2 cellular contexts compared by ENCODE assay signal in the genomic region with DNA sequence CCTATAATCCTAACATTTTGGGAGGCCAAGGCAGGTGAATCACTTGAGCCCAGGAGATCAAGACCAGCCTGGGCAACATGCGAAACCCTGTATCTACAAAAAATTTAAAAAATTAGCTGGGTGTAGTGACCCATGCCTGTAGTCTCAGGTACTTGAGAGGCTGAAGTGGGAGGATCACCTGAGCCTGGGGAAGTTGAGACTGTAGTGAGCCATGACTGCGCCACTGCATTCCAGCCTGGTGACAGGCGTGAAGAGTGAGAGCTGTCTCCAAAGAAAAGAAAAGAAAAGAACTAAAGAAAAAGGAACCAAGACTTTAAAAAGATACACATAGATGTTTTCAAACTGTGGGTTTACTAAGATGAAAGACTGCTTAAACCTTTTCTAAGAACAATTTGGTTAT.
TF ChIP-seq lines count a peak whose summit lies in the region.

No MANE protein-coding gene starts in this region.

TF ChIP-seq in H1, 55 proteins besides CTCF, POLR2A, EP300 and RAD21:
- TF ChIP-seq CHD1 (IDR thresholded peaks at IDR 0.05; ENCODE audit: low read depth, low read length) = no peak
- TF ChIP-seq TEAD4 (IDR thresholded peaks at IDR 0.05; ENCODE audit: low read depth, low read length) = 0 out of 2 replicates have a peak, but pooled peaks have one; percentile 45

TF ChIP-seq in HepG2, 621 proteins besides CTCF, POLR2A, EP300 and RAD21:
- TF ChIP-seq ZFP1 (CRISPR knock-in tag; IDR thresholded peaks at IDR 0.05) = no peak
- TF ChIP-seq MEIS1 (CRISPR knock-in tag; IDR thresholded peaks at IDR 0.05; ENCODE audit: borderline replicate concordance) = no peak
- no peak for TF ChIP-seq CAMTA2 (CRISPR knock-in tag; IDR thresholded peaks at IDR 0.05; ENCODE audit: borderline replicate concordance)
- TF ChIP-seq, protein P1, sequence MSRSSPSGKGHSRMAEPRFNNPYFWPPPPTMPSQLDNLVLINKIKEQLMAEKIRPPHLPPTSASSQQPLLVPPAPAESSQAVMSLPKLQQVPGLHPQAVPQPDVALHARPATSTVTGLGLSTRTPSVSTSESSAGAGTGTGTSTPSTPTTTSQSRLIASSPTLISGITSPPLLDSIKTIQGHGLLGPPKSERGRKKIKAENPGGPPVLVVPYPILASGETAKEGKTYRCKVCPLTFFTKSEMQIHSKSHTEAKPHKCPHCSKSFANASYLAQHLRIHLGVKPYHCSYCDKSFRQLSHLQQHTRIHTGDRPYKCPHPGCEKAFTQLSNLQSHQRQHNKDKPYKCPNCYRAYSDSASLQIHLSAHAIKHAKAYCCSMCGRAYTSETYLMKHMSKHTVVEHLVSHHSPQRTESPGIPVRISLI (CRISPR knock-in tag; IDR thresholded peaks at IDR 0.05; ENCODE audit: borderline replicate concordance) = no peak
- TF ChIP-seq ZNF121 (CRISPR knock-in tag; IDR thresholded peaks at IDR 0.05) = no peak
- no peak for TF ChIP-seq ARHGAP35 (CRISPR knock-in tag; IDR thresholded peaks at IDR 0.05; ENCODE audit: borderline replicate concordance)
